7 cellular contexts compared by ENCODE assay signal in the genomic region with DNA sequence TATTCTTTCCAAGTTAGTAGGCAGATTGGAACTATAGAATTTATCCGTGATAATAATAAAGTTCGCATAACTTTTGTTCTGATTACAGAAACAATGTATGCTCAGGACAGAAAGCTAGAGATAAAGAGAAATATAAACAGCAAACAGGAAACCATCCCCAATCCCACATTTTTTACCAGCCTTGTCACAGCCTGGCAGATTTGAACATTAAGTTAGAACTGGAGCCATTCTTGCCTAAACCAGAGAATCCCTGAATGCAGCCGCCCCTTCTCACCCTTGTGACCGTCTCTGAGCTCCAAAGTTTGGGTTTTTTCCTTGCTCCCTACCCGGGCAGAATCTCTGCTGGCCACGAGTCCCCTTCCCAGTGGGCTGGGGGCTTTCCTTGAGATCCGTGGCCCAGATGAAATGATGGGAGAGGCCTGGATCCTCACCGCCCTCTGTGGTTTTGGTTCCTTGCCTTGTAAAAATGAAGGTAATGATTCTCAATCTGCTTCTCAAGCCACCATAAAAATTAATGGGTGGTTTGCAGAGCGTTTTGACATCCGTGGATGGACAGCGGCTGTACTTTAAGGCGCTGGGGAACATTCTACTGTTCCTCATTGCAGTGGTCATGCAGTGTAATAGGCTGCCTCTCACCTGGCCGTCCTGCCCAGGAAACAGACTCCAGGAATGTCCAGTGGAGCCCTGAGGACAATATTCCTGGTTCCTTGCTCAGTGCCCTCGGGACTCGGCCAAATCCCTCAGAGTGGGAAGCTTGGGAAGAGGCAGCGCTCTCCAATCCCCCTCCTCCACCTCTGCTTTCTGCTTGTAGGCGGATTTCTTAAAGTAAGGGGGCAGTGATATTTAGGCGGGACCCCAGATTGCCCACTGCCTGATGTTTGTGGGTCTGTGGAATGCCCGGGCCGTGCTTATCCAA. TPM values are rescaled to one million over a fixed set of nuclear protein-coding genes. Genes with fewer than 3 reads are reported as not detected.
DNase-seq lines count a peak whose midpoint lies in the region; ATAC-seq and TF ChIP-seq lines count a peak whose summit lies in the region.

No MANE protein-coding gene starts in this region.

- peaks cover 32% of the 10 kb centered on the region for H3K4me1 ChIP-seq in iPS-20b (ENCODE audit: insufficient read depth, low read length)

- no peak for DNase-seq in HFF-Myc (ENCODE audit: extremely low read depth, low read depth)
- DNase-seq in WTC11 (ENCODE audit: low spot score) = peak; percentile 12
- DNase-seq in AML-193 (lab: John Stamatoyannopoulos, UW) = no peak

- POLR2A ChIA-PET in WTC11 (lab: Charles Lee) = no interaction called here

- ATAC-seq in WTC11 (no peak), HG02840 (IDR thresholded peaks at IDR 0.05; ENCODE audit: low FRiP score, unreplicated experiment) (no peak), HG03097 (IDR thresholded peaks at IDR 0.05; ENCODE audit: low FRiP score, unreplicated experiment) (no peak)

- peaks cover 42% of the 10 kb centered on the region for H3K27me3 ChIP-seq in iPS-20b (ENCODE audit: insufficient read depth, low read length)

- CTCF ChIA-PET in WTC11 (lab: Charles Lee) = no interaction called here

- H3K36me3 Mint-ChIP-seq in WTC11 = no peaks in the 10 kb centered on the region

- peak overlapping the region; percentile 61 for H3K27ac Mint-ChIP-seq in WTC11

- no peaks in the 10 kb centered on the region for H3K36me3 ChIP-seq in iPS-20b (ENCODE audit: insufficient read depth, low read depth, low read length)

- H3K27ac ChIP-seq in iPS-20b (ENCODE audit: low read length) = peak overlapping the region; percentile 60
- peak overlapping the region in 20 of 21 experiments; percentile 40 to 94 (median 84) for H3K27ac ChIP-seq in skin epidermis

- peaks cover 68% of the 10 kb centered on the region for H3K4me1 Mint-ChIP-seq in WTC11

- no peak for TF ChIP-seq CTCF in HFF-Myc (IDR thresholded peaks at IDR 0.05; ENCODE audit: low read depth, low read length, missing control alignments)
- no peak for TF ChIP-seq CTCF in WTC11 (IDR thresholded peaks at IDR 0.05)

- peaks cover 39% of the 10 kb centered on the region for H3K27me3 Mint-ChIP-seq in WTC11 (ENCODE audit: low read depth)

- H3K4me3 Mint-ChIP-seq in WTC11 = peak overlapping the region; percentile 84

- peak overlapping the region; percentile 71 for H3K9ac ChIP-seq in iPS-20b (ENCODE audit: low read depth, low read length)

- no peaks in the 10 kb centered on the region for H3K9me3 ChIP-seq in iPS-20b (ENCODE audit: insufficient read depth, low read depth, low read length)

- peak overlapping the region; percentile 85 for H3K4me3 ChIP-seq in HFF-Myc (replicated peaks; ENCODE audit: low read depth, low read length)
- peak overlapping the region; percentile 91 for H3K4me3 ChIP-seq in iPS-20b (ENCODE audit: low read length)
- peak overlapping the region; percentile 53 to 84 (median 67) for H3K4me3 ChIP-seq in skin epidermis

- no peaks in the 10 kb centered on the region for H3K9me3 Mint-ChIP-seq in WTC11

TF ChIP-seq in WTC11, 78 proteins besides CTCF, POLR2A, EP300 and RAD21:
- no peak for TF ChIP-seq NR3C1 (CRISPR knock-in tag; conservative IDR thresholded peaks at IDR 0.05; ENCODE audit: low read depth)
- TF ChIP-seq, protein P1, sequence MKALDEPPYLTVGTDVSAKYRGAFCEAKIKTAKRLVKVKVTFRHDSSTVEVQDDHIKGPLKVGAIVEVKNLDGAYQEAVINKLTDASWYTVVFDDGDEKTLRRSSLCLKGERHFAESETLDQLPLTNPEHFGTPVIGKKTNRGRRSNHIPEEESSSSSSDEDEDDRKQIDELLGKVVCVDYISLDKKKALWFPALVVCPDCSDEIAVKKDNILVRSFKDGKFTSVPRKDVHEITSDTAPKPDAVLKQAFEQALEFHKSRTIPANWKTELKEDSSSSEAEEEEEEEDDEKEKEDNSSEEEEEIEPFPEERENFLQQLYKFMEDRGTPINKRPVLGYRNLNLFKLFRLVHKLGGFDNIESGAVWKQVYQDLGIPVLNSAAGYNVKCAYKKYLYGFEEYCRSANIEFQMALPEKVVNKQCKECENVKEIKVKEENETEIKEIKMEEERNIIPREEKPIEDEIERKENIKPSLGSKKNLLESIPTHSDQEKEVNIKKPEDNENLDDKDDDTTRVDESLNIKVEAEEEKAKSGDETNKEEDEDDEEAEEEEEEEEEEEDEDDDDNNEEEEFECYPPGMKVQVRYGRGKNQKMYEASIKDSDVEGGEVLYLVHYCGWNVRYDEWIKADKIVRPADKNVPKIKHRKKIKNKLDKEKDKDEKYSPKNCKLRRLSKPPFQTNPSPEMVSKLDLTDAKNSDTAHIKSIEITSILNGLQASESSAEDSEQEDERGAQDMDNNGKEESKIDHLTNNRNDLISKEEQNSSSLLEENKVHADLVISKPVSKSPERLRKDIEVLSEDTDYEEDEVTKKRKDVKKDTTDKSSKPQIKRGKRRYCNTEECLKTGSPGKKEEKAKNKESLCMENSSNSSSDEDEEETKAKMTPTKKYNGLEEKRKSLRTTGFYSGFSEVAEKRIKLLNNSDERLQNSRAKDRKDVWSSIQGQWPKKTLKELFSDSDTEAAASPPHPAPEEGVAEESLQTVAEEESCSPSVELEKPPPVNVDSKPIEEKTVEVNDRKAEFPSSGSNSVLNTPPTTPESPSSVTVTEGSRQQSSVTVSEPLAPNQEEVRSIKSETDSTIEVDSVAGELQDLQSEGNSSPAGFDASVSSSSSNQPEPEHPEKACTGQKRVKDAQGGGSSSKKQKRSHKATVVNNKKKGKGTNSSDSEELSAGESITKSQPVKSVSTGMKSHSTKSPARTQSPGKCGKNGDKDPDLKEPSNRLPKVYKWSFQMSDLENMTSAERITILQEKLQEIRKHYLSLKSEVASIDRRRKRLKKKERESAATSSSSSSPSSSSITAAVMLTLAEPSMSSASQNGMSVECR (CRISPR knock-in tag; IDR thresholded peaks at IDR 0.05; ENCODE audit: borderline replicate concordance) = peak; percentile 27; the same call in 1 of the 2 replicates

RNA-seq across cellular contexts. Expression of a gene that starts 1.6 kb away (rescaled TPM):
- 31.1 to 44.4 TPM (median 32.6 TPM) in 3 replicates for total RNA-seq in WTC11 (2021)
